23 cellular contexts compared by ENCODE assay signal in genomic region chr21:42698730-42699129, GRCh38. TPM values are rescaled to one million over a fixed set of nuclear protein-coding genes. Genes with fewer than 3 reads are reported as not detected.
"Had no signal": no experiment of that assay in that cellular context is flagged by ENCODE, and none has a peak within 500 bp of the region (broad histone marks: within the 10 kb centered on the region; RNA-seq: fewer than 3 reads in every experiment).

No MANE protein-coding gene starts in this region.

- H3K4me1 Mint-ChIP-seq: activated CD8-positive, alpha-beta memory T cell treated with anti-CD3 and anti-CD28 coated beads, Interleukin-2, amount 10 ng/mL, durations not matched to agents 7 days and 5 days; central memory CD8-positive, alpha-beta T cell; IgD-negative memory B cell had no signal

- H3K4me3 ChIP-seq: PC-9 had no signal

- DNase-seq: activated CD4-positive, alpha-beta T cell treated with anti-CD3 and anti-CD28 coated beads for 1 hour; activated CD4-positive, alpha-beta T cell treated with anti-CD3 and anti-CD28 coated beads, Interleukin-2, amount 10 ng/mL, durations not matched to agents 24 days and 14 days; activated CD4-positive, alpha-beta T cell treated with anti-CD3 and anti-CD28 coated beads, Interleukin-2, amount 50 U/mL, for 48 hours; activated CD8-positive, alpha-beta memory T cell treated with anti-CD3 and anti-CD28 coated beads, Interleukin-2, amount 10 ng/mL, durations not matched to agents 7 days and 5 days; activated gamma-delta T cell; activated naive CD4-positive, alpha-beta T cell treated with anti-CD3 and anti-CD28 coated beads for 36 hours; activated T-cell treated with anti-CD3 and anti-CD28 coated beads, Interleukin-2, amount 50 U/mL, for 24 hours; amygdala; MM.1S; NCI-H1694; NCI-H2029; NCI-H510A treated with DMSO at 0.1 percent for 48 hours; NCI-H69; PC-9; SIG-M5; T-helper 17 cell; T-helper 9 cell had no signal

- H3K27ac Mint-ChIP-seq: activated CD4-positive, alpha-beta T cell treated with anti-CD3 and anti-CD28 coated beads, Interleukin-2, amount 10 ng/mL, durations not matched to agents 24 days and 14 days; activated CD8-positive, alpha-beta memory T cell treated with anti-CD3 and anti-CD28 coated beads, Interleukin-2, amount 10 ng/mL, durations not matched to agents 7 days and 5 days; activated naive CD4-positive, alpha-beta T cell treated with anti-CD3 and anti-CD28 coated beads for 36 hours; activated T-cell treated with anti-CD3 and anti-CD28 coated beads, Interleukin-2, amount 50 U/mL, for 24 hours; activated T-helper 1 cell treated with anti-CD3 and anti-CD28 coated beads, Interleukin-12 subunit alpha, Interleukin-12 subunit beta, Interleukin-2, Interleukin-4 antibody, amounts not matched to agents 30 ng/mL and 10 ng/mL and 1 ng/mL, durations not matched to agents 14 hours and 24 hours and 36 hours; IgD-negative memory B cell; WTC11 had no signal

- H3K36me3 Mint-ChIP-seq: activated CD8-positive, alpha-beta memory T cell treated with anti-CD3 and anti-CD28 coated beads, Interleukin-2, amount 10 ng/mL, durations not matched to agents 7 days and 5 days had no signal

- ATAC-seq: activated CD8-positive, alpha-beta memory T cell treated with anti-CD3 and anti-CD28 coated beads, Interleukin-2, amount 10 ng/mL, durations not matched to agents 7 days and 5 days; T-helper 17 cell; WTC11 had no signal

- H3K9me3 Mint-ChIP-seq: activated CD4-positive, alpha-beta T cell treated with anti-CD3 and anti-CD28 coated beads, Interleukin-2, amount 10 ng/mL, durations not matched to agents 24 days and 14 days; activated naive CD4-positive, alpha-beta T cell treated with anti-CD3 and anti-CD28 coated beads for 36 hours; activated T-cell treated with anti-CD3 and anti-CD28 coated beads, Interleukin-2, amount 50 U/mL, for 24 hours; activated T-helper 1 cell treated with anti-CD3 and anti-CD28 coated beads, Interleukin-12 subunit alpha, Interleukin-12 subunit beta, Interleukin-2, Interleukin-4 antibody, amounts not matched to agents 30 ng/mL and 10 ng/mL and 1 ng/mL, durations not matched to agents 14 hours and 24 hours and 36 hours; central memory CD8-positive, alpha-beta T cell; IgD-negative memory B cell had no signal

- H3K4me3 Mint-ChIP-seq: activated CD4-positive, alpha-beta T cell treated with anti-CD3 and anti-CD28 coated beads, Interleukin-2, amount 10 ng/mL, durations not matched to agents 24 days and 14 days; activated CD8-positive, alpha-beta memory T cell treated with anti-CD3 and anti-CD28 coated beads, Interleukin-2, amount 10 ng/mL, durations not matched to agents 7 days and 5 days; activated naive CD4-positive, alpha-beta T cell treated with anti-CD3 and anti-CD28 coated beads for 36 hours; activated naive CD8-positive, alpha-beta T cell; activated T-cell treated with anti-CD3 and anti-CD28 coated beads, Interleukin-2, amount 50 U/mL, for 24 hours; activated T-helper 1 cell treated with anti-CD3 and anti-CD28 coated beads, Interleukin-12 subunit alpha, Interleukin-12 subunit beta, Interleukin-2, Interleukin-4 antibody, amounts not matched to agents 30 ng/mL and 10 ng/mL and 1 ng/mL, durations not matched to agents 14 hours and 24 hours and 36 hours; brain; central memory CD8-positive, alpha-beta T cell; IgD-negative memory B cell; T-helper 17 cell; WTC11 had no signal

- H3K27me3 Mint-ChIP-seq: activated CD4-positive, alpha-beta T cell treated with anti-CD3 and anti-CD28 coated beads, Interleukin-2, amount 10 ng/mL, durations not matched to agents 24 days and 14 days; activated naive CD8-positive, alpha-beta T cell; activated T-cell treated with anti-CD3 and anti-CD28 coated beads, Interleukin-2, amount 50 U/mL, for 24 hours; T-helper 17 cell had no signal

- H3K27ac ChIP-seq: PC-9 had no signal

RNA-seq across cellular contexts. Expression of gene PDE9A, which starts 45.3 kb away (rescaled TPM):
- polyA plus RNA-seq: IgD-negative memory B cell had no signal
